Comparison of ENCODE assay signal across 11 cellular contexts in the genomic region with DNA sequence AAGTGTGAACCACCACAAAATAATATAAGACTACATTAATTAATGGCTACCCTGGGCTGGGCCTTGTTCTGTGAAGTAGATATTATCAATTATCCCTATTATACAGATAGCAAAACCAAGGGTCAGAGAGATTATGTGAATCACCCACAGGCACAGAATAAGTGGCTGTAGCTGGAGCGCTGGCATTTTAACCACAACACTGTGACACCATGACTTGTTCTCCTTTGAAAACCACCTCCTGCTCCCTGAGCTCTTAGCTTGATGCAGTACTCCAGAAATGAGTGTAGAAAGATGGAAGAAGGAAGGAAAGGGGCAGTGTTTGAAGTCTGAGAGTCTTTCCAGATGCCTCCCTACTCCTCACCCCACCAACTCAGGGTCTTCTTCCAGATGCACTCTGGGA. TPM values are rescaled to one million over a fixed set of nuclear protein-coding genes. Genes with fewer than 3 reads are reported as not detected.
DNase-seq lines count a peak whose midpoint lies in the region; ATAC-seq and TF ChIP-seq lines count a peak whose summit lies in the region.
"Had no signal": no experiment of that assay in that cellular context is flagged by ENCODE, and none has a peak within 500 bp of the region (broad histone marks: within the 10 kb centered on the region; RNA-seq: fewer than 3 reads in every experiment).

No MANE protein-coding gene starts in this region.

- no peaks in the 10 kb centered on the region for H3K9me3 Mint-ChIP-seq in activated T-helper 17 cell treated with anti-CD3 and anti-CD28 coated beads, Interleukin-2, amount 50 U/mL, for 72 hours
- peaks cover 0 to 2% (median 0%) of the 10 kb centered on the region in 11 donors for H3K9me3 Mint-ChIP-seq in naive thymus-derived CD4-positive, alpha-beta T cell
- H3K9me3 Mint-ChIP-seq: endodermal cell, neural progenitor cell had no signal

- POLR2A ChIA-PET in naive thymus-derived CD4-positive, alpha-beta T cell (lab: Charles Lee), result interaction anchor here (0.5 to 1.9 kb wide), 3 partner anchors 10 to 260 kb away, joined by 4 to 13 read pairs (median 5); partner anchors contain the start of gene JUN

- WGBS in thyroid gland, 2 donors, result 86 to 88% methylated on average over 1 of the region's 1 CpG

- H3K36me3 ChIP-seq in left ventricle myocardium inferior (no peaks in the 10 kb centered on the region), vagina (no peaks in the 10 kb centered on the region), thyroid gland (no peaks in the 10 kb centered on the region)
- no peaks in the 10 kb centered on the region for H3K36me3 ChIP-seq in naive thymus-derived CD4-positive, alpha-beta T cell (ENCODE audit: control insufficient read depth in 2 of 3, insufficient read depth in 3 of 3, low read length in 3 of 3)
- H3K36me3 ChIP-seq: BLaER1 treated with 17β-estradiol and CSF1 and Interleukin-3, amounts not matched to agents 10 nM and 100 nM; neural progenitor cell had no signal

- DNase-seq in left ventricle myocardium inferior (no peak), left cardiac atrium (no peak), vagina (ENCODE audit: extremely low spot score in 2 of 2) (no peak), thyroid gland (no peak), hippocampal formation (lab: John Stamatoyannopoulos, UW) (no peak)
- DNase-seq in naive thymus-derived CD4-positive, alpha-beta T cell, result no peak
- DNase-seq: endodermal cell had no signal

- peaks cover 24% of the 10 kb centered on the region for H3K4me1 Mint-ChIP-seq in activated T-helper 17 cell treated with anti-CD3 and anti-CD28 coated beads, Interleukin-2, amount 50 U/mL, for 72 hours
- H3K4me1 Mint-ChIP-seq in naive thymus-derived CD4-positive, alpha-beta T cell, result peaks cover 26 to 65% (median 52%) of the 10 kb centered on the region in 7 donors

- ATAC-seq in left cardiac atrium, result no peak
- ATAC-seq in activated T-helper 17 cell treated with anti-CD3 and anti-CD28 coated beads, Interleukin-2, amount 50 U/mL, for 72 hours (replicated peaks), result peak; percentile 64
- ATAC-seq in naive thymus-derived CD4-positive, alpha-beta T cell, result no peak
- no peak for ATAC-seq in GM21367 (IDR thresholded peaks at IDR 0.05; ENCODE audit: unreplicated experiment)

- intact Hi-C loops in left ventricle myocardium inferior (cut with micrococcal nuclease), result loop anchor here (10.0 kb wide), 1 partner anchor 81 kb away; no protein-coding TSS in a partner anchor
- intact Hi-C loops in left cardiac atrium (cut with DNase I), result no loop called here
- intact Hi-C loops in naive thymus-derived CD4-positive, alpha-beta T cell (cut with micrococcal nuclease), result loop anchor here (10.0 kb wide), 3 partner anchors 131 to 269 kb away; partner anchors contain the start of gene OMA1 (in 1 of the 2)
- intact Hi-C loops in vagina (cut with DNase I), result loop anchor here (10.0 kb wide), 1 partner anchor 71 kb away; no protein-coding TSS in a partner anchor
- intact Hi-C loops in thyroid gland (cut with DNase I), result no loop called here

- TF ChIP-seq POLR2A in vagina (IDR thresholded peaks at IDR 0.05) (no peak), thyroid gland (IDR thresholded peaks at IDR 0.05) (no peak)

- peaks cover 48% of the 10 kb centered on the region for H3K4me1 ChIP-seq in left ventricle myocardium inferior
- peaks cover 27 to 34% of the 10 kb centered on the region in 2 donors for H3K4me1 ChIP-seq in naive thymus-derived CD4-positive, alpha-beta T cell (ENCODE audit: control insufficient read depth in 2 of 2, insufficient read depth in 2 of 2, low read length in 2 of 2)
- H3K4me1 ChIP-seq in vagina, result peaks cover 72% of the 10 kb centered on the region
- H3K4me1 ChIP-seq in thyroid gland, result peaks cover 13 to 36% of the 10 kb centered on the region in 2 donors

- peak overlapping the region; percentile 87 for H3K4me3 Mint-ChIP-seq in activated T-helper 17 cell treated with anti-CD3 and anti-CD28 coated beads, Interleukin-2, amount 50 U/mL, for 72 hours
- H3K4me3 Mint-ChIP-seq in naive thymus-derived CD4-positive, alpha-beta T cell, result peak overlapping the region in 6 of 10 donors; percentile 16 to 66 (median 44)
- H3K4me3 Mint-ChIP-seq: endodermal cell, neural progenitor cell had no signal

- H3K27ac ChIP-seq in left ventricle myocardium inferior (replicated peaks) (peak overlapping the region; percentile 96), vagina (peak overlapping the region; percentile 88), thyroid gland (peak overlapping the region in 1 of 3 donors; percentile 93)
- H3K27ac ChIP-seq in naive thymus-derived CD4-positive, alpha-beta T cell (ENCODE audit: low read depth, low read length), result no peak overlapping the region
- H3K27ac ChIP-seq: BLaER1 treated with 17β-estradiol and CSF1 and Interleukin-3, amounts not matched to agents 10 nM and 100 nM; neural progenitor cell had no signal

- CTCF ChIA-PET in naive thymus-derived CD4-positive, alpha-beta T cell (lab: Charles Lee), result no interaction called here

- H3K27me3 ChIP-seq in left ventricle myocardium inferior (ENCODE audit: low read depth) (no peaks in the 10 kb centered on the region), vagina (no peaks in the 10 kb centered on the region), thyroid gland (no peaks in the 10 kb centered on the region)
- no peaks in the 10 kb centered on the region for H3K27me3 ChIP-seq in naive thymus-derived CD4-positive, alpha-beta T cell (ENCODE audit: control insufficient read depth in 2 of 2, insufficient read depth in 2 of 2, low read length in 2 of 2)
- H3K27me3 ChIP-seq: BLaER1 treated with 17β-estradiol and CSF1 and Interleukin-3, amounts not matched to agents 10 nM and 100 nM had no signal

- no peaks in the 10 kb centered on the region for H3K36me3 Mint-ChIP-seq in activated T-helper 17 cell treated with anti-CD3 and anti-CD28 coated beads, Interleukin-2, amount 50 U/mL, for 72 hours (ENCODE audit: low read depth)
- H3K36me3 Mint-ChIP-seq in naive thymus-derived CD4-positive, alpha-beta T cell, result peaks cover 0 to 25% (median 0%) of the 10 kb centered on the region in 5 donors
- H3K36me3 Mint-ChIP-seq: neural progenitor cell had no signal

- TF ChIP-seq CTCF in left ventricle myocardium inferior (IDR thresholded peaks at IDR 0.05; ENCODE audit: borderline replicate concordance) (no peak), vagina (IDR thresholded peaks at IDR 0.05) (no peak), thyroid gland (IDR thresholded peaks at IDR 0.05) (no peak)

- H3K9me3 ChIP-seq in left ventricle myocardium inferior (replicated peaks) (no peaks in the 10 kb centered on the region), vagina (no peaks in the 10 kb centered on the region), thyroid gland (no peaks in the 10 kb centered on the region)
- no peaks in the 10 kb centered on the region for H3K9me3 ChIP-seq in naive thymus-derived CD4-positive, alpha-beta T cell (ENCODE audit: control insufficient read depth in 2 of 3, low read length in 3 of 3)
- H3K9me3 ChIP-seq: BLaER1 treated with 17β-estradiol and CSF1 and Interleukin-3, amounts not matched to agents 10 nM and 100 nM had no signal

- peak overlapping the region; percentile 66 for H3K27ac Mint-ChIP-seq in activated T-helper 17 cell treated with anti-CD3 and anti-CD28 coated beads, Interleukin-2, amount 50 U/mL, for 72 hours
- H3K27ac Mint-ChIP-seq in naive thymus-derived CD4-positive, alpha-beta T cell, result peak overlapping the region; percentile 51 to 92 (median 78)
- H3K27ac Mint-ChIP-seq: endodermal cell, neural progenitor cell had no signal

- no peaks in the 10 kb centered on the region for H3K27me3 Mint-ChIP-seq in activated T-helper 17 cell treated with anti-CD3 and anti-CD28 coated beads, Interleukin-2, amount 50 U/mL, for 72 hours
- no peaks in the 10 kb centered on the region for H3K27me3 Mint-ChIP-seq in naive thymus-derived CD4-positive, alpha-beta T cell

- no peak overlapping the region for H3K4me3 ChIP-seq in left ventricle myocardium inferior
- H3K4me3 ChIP-seq in naive thymus-derived CD4-positive, alpha-beta T cell (ENCODE audit: low read length), result no peak overlapping the region
- no peak overlapping the region for H3K4me3 ChIP-seq in vagina
- H3K4me3 ChIP-seq in thyroid gland (replicated peaks in 1 of 3), result no peak overlapping the region
- H3K4me3 ChIP-seq: BLaER1 treated with 17β-estradiol and CSF1 and Interleukin-3, amounts not matched to agents 10 nM and 100 nM; neural progenitor cell had no signal

RNA-seq across cellular contexts. Expression of gene JUN, which starts 29.5 kb away (rescaled TPM):
- total RNA-seq in left ventricle myocardium inferior (101 TPM), left cardiac atrium (10 to 100 TPM; 67.6 to 78.0 TPM), vagina (275 TPM), thyroid gland (100 to 1,000 TPM; 124 to 283 (median 133) TPM)
- 10 to 100 TPM; 53.4 to 62.2 TPM for total RNA-seq in activated T-helper 17 cell treated with anti-CD3 and anti-CD28 coated beads, Interleukin-2, amount 50 U/mL, for 72 hours
- 1,000 to 10,000 TPM in 2 of 5 experiments, 10 to 100 TPM in 3; 17.9 to 1,362 (median 41.2) TPM for total RNA-seq in naive thymus-derived CD4-positive, alpha-beta T cell
- 10 to 100 TPM; 21.9 to 30.1 TPM for polyA plus RNA-seq in naive thymus-derived CD4-positive, alpha-beta T cell

Comparison
In these comparisons a context has a peak if more than half of its experiments do, and no peak if none do; other contexts are left out.
1. intact Hi-C loops: an anchor here in left ventricle myocardium inferior (10.0 kb wide), naive thymus-derived CD4-positive, alpha-beta T cell (10.0 kb wide) and vagina (10.0 kb wide); none called in left cardiac atrium and thyroid gland.